In genomic region chr20:44552950-44553908, GRCh38 we compare ENCODE assay signal across 8 cellular contexts. TPM values are rescaled to one million over a fixed set of nuclear protein-coding genes. Genes with fewer than 3 reads are reported as not detected.
A peak's percentile ranks its signal among the peaks of the same experiment; 100 is the strongest.
DNase-seq lines count a peak whose midpoint lies in the region; ATAC-seq and TF ChIP-seq lines count a peak whose summit lies in the region.

No MANE protein-coding gene starts in this region.

- intact Hi-C loops in MCF 10A (cut with micrococcal nuclease), result no loop called here
- intact Hi-C loops in body of pancreas (cut with DNase I), result no loop called here

- H3K4me2 ChIP-seq in Loucy (ENCODE audit: low read depth, low read length, poor library complexity, severe bottlenecking), result peak overlapping the region; percentile 55

- H3K36me3 Mint-ChIP-seq in CD8-positive, alpha-beta memory T cell, result no peaks in the 10 kb centered on the region
- no peaks in the 10 kb centered on the region for H3K36me3 Mint-ChIP-seq in MCF 10A (ENCODE audit: insufficient read depth, unreplicated experiment)

- POLR2A ChIA-PET in CD8-positive, alpha-beta memory T cell (lab: Charles Lee), result no interaction called here
- POLR2A ChIA-PET in MCF 10A (lab: Yijun Ruan, JAX), result interaction anchor here (0.6 to 5.9 kb wide), 12 partner anchors 10 to 413 kb away, joined by 3 to 30 read pairs (median 6); partner anchors contain the start of gene SERINC3

- BruUV-seq in MCF 10A (replicated peaks; lab: Mats Ljungman, UMichigan), result no TSS peak

- DNase-seq in CD8-positive, alpha-beta memory T cell, result no peak
- peak; percentile 71 for DNase-seq in MCF 10A (ENCODE audit: unreplicated experiment)
- no peak for DNase-seq in NOMO-1 treated with DMSO at 0.1 percent for 48 hours (lab: John Stamatoyannopoulos, UW; ENCODE audit: unreplicated experiment)
- DNase-seq in body of pancreas, result no peak

- peaks cover 11% of the 10 kb centered on the region; the same call in 1 of the 2 replicates for H3F3A ChIP-seq in Loucy (ENCODE audit: low read depth)

- peak overlapping the region; percentile 19 for H2AFZ ChIP-seq in Loucy (ENCODE audit: low read length)

- TF ChIP-seq CTCF in Loucy (conservative IDR thresholded peaks at IDR 0.05; ENCODE audit: low read length) (no peak), MCF 10A (IDR thresholded peaks at IDR 0.05; ENCODE audit: unreplicated experiment) (no peak), body of pancreas (IDR thresholded peaks at IDR 0.05) (no peak)

- peak overlapping the region in 3 of 8 donors; percentile 2 to 17 (median 5) for H3K27ac Mint-ChIP-seq in CD8-positive, alpha-beta memory T cell
- H3K27ac Mint-ChIP-seq in MCF 10A (ENCODE audit: low read depth, unreplicated experiment), result peak overlapping the region; percentile 81

- H3K79me2 ChIP-seq in Loucy (ENCODE audit: insufficient read depth, low read length), result peaks cover 17% of the 10 kb centered on the region; the same call in 1 of the 2 replicates

- H3K36me3 ChIP-seq in CD8-positive, alpha-beta memory T cell (ENCODE audit: insufficient read depth, low read length), result no peaks in the 10 kb centered on the region
- H3K36me3 ChIP-seq in Loucy (ENCODE audit: insufficient read depth, low read length), result no peaks in the 10 kb centered on the region
- no peaks in the 10 kb centered on the region for H3K36me3 ChIP-seq in muscle layer of colon (ENCODE audit: insufficient read depth, low read length)
- no peaks in the 10 kb centered on the region for H3K36me3 ChIP-seq in body of pancreas (replicated peaks in 1 of 2; ENCODE audit: insufficient read depth in 1 of 2, low read depth in 2 of 2)

- CTCF ChIA-PET in CD8-positive, alpha-beta memory T cell (lab: Charles Lee), result no interaction called here
- CTCF ChIA-PET in MCF 10A (lab: Yijun Ruan, JAX), result interaction anchor here (0.6 to 1.2 kb wide), 5 partner anchors 10 to 338 kb away, joined by 3 to 4 read pairs (median 3); no protein-coding TSS in a partner anchor

- no peak for TF ChIP-seq POLR2A in body of pancreas (IDR thresholded peaks at IDR 0.05)

- 63 to 73% methylated on average over 6 of the region's 6 CpGs for WGBS in body of pancreas, 2 donors

- no peaks in the 10 kb centered on the region for H3K9me2 ChIP-seq in Loucy (replicated peaks; ENCODE audit: low read depth, low read length)

- H3K9me3 Mint-ChIP-seq in CD8-positive, alpha-beta memory T cell, result no peaks in the 10 kb centered on the region
- no peaks in the 10 kb centered on the region for H3K9me3 Mint-ChIP-seq in MCF 10A (ENCODE audit: unreplicated experiment)

- ATAC-seq in GM21529 (IDR thresholded peaks at IDR 0.05; ENCODE audit: unreplicated experiment) (no peak), GM19452 (IDR thresholded peaks at IDR 0.05; ENCODE audit: unreplicated experiment) (no peak), body of pancreas (no peak)

- no peak overlapping the region for H3K4me3 ChIP-seq in CD8-positive, alpha-beta memory T cell (ENCODE audit: low read length)
- H3K4me3 ChIP-seq in Loucy (ENCODE audit: low read length, poor library complexity, severe bottlenecking), result peak overlapping the region; percentile 42
- no peak overlapping the region for H3K4me3 ChIP-seq in muscle layer of colon (ENCODE audit: low read depth in 1 of 2, low read length in 2 of 2)
- no peak overlapping the region for H3K4me3 ChIP-seq in body of pancreas

- H4K20me1 ChIP-seq in Loucy (ENCODE audit: insufficient read depth, low read length, poor library complexity, severe bottlenecking), result no peaks in the 10 kb centered on the region

- H3K4me3 Mint-ChIP-seq in CD8-positive, alpha-beta memory T cell, result no peak overlapping the region
- H3K4me3 Mint-ChIP-seq in MCF 10A (ENCODE audit: unreplicated experiment), result no peak overlapping the region

- H3K27ac ChIP-seq in CD8-positive, alpha-beta memory T cell (ENCODE audit: low read depth, low read length), result peak overlapping the region; percentile 3
- H3K27ac ChIP-seq in muscle layer of colon (ENCODE audit: low read depth, low read length) (peak overlapping the region; percentile 76), body of pancreas (no peak overlapping the region)

- H3K4me1 ChIP-seq in CD8-positive, alpha-beta memory T cell (ENCODE audit: insufficient read depth, low read length), result no peaks in the 10 kb centered on the region
- H3K4me1 ChIP-seq in Loucy (ENCODE audit: insufficient read depth, low read length, poor library complexity, severe bottlenecking) (peaks cover 54% of the 10 kb centered on the region), muscle layer of colon (ENCODE audit: insufficient read depth, low read length) (peaks cover 46% of the 10 kb centered on the region), body of pancreas (peaks cover 6% of the 10 kb centered on the region)

- H3K9ac ChIP-seq in Loucy (ENCODE audit: low read depth, low read length, poor library complexity, severe bottlenecking) (peak overlapping the region; percentile 56), muscle layer of colon (ENCODE audit: low read length) (no peak overlapping the region)

- no peaks in the 10 kb centered on the region for H3K27me3 ChIP-seq in CD8-positive, alpha-beta memory T cell (ENCODE audit: insufficient read depth, low read length, poor library complexity, severe bottlenecking)
- H3K27me3 ChIP-seq in Loucy (ENCODE audit: insufficient read depth, low read length, poor library complexity, severe bottlenecking), result no peaks in the 10 kb centered on the region
- H3K27me3 ChIP-seq in muscle layer of colon (ENCODE audit: control insufficient read depth in 1 of 2, insufficient read depth in 2 of 2, low read length in 2 of 2), result no peaks in the 10 kb centered on the region
- no peaks in the 10 kb centered on the region for H3K27me3 ChIP-seq in body of pancreas

- H3K9me3 ChIP-seq in CD8-positive, alpha-beta memory T cell (ENCODE audit: low read length), result no peaks in the 10 kb centered on the region
- H3K9me3 ChIP-seq in Loucy (ENCODE audit: insufficient read depth, low read depth, low read length), result no peaks in the 10 kb centered on the region
- H3K9me3 ChIP-seq in muscle layer of colon (ENCODE audit: low read length), result no peaks in the 10 kb centered on the region
- H3K9me3 ChIP-seq in body of pancreas, result no peaks in the 10 kb centered on the region

- peaks cover 0 to 5% (median 3%) of the 10 kb centered on the region in 3 donors for H3K4me1 Mint-ChIP-seq in CD8-positive, alpha-beta memory T cell
- peaks cover 22% of the 10 kb centered on the region for H3K4me1 Mint-ChIP-seq in MCF 10A (ENCODE audit: insufficient read depth, unreplicated experiment)

- peaks cover 3 to 8% of the 10 kb centered on the region in 2 donors for H3K27me3 Mint-ChIP-seq in CD8-positive, alpha-beta memory T cell
- no peaks in the 10 kb centered on the region for H3K27me3 Mint-ChIP-seq in MCF 10A (ENCODE audit: insufficient read depth, unreplicated experiment)

RNA-seq across cellular contexts. Expression of gene PKIG, which starts 29.1 kb away (rescaled TPM):
- 1 to 10 TPM; 4.4 to 4.9 TPM for total RNA-seq in CD8-positive, alpha-beta memory T cell
- 0.97 TPM for polyA plus RNA-seq in CD8-positive, alpha-beta memory T cell
- total RNA-seq in MCF 10A (2022), result 19.2 and 24.8 TPM in 2 replicates
- 10 to 100 TPM; 43.6 to 64.9 TPM for total RNA-seq in body of pancreas

RNA-seq across cellular contexts. Expression of gene SERINC3, which starts 31.4 kb away (rescaled TPM):
- total RNA-seq in CD8-positive, alpha-beta memory T cell, result 10 to 100 TPM; 59.9 to 61.6 TPM
- polyA plus RNA-seq in CD8-positive, alpha-beta memory T cell, result 204 TPM
- total RNA-seq in MCF 10A (2022) (104 and 126 TPM in 2 replicates), body of pancreas (10 to 100 TPM; 28.3 to 36.3 TPM)

Comparison
In these comparisons a context has a peak if more than half of its experiments do, and no peak if none do; other contexts are left out.
1. H3K27ac ChIP-seq: peak in CD8-positive, alpha-beta memory T cell (single experiment) and muscle layer of colon (single experiment); none in body of pancreas (0 of 4).